Comparison of ENCODE assay signal across 24 cellular contexts in genomic region chr6:134816780-134817179, GRCh38.
A peak's percentile ranks its signal among the peaks of the same experiment; 100 is the strongest.
DNase-seq lines count a peak whose midpoint lies in the region; ATAC-seq and TF ChIP-seq lines count a peak whose summit lies in the region.
"Had no signal": no experiment of that assay in that cellular context is flagged by ENCODE, and none has a peak within 500 bp of the region (broad histone marks: within the 10 kb centered on the region; RNA-seq: fewer than 3 reads in every experiment).

No MANE protein-coding gene starts in this region.

- no peak overlapping the region for H3K9ac ChIP-seq in PC-3 (ENCODE audit: low read length)

- H3K27ac ChIP-seq in PC-3 (ENCODE audit: low read length): no peak overlapping the region
- no peak overlapping the region for H3K27ac ChIP-seq in CD8-positive, alpha-beta memory T cell (ENCODE audit: low read depth, low read length)
- H3K27ac ChIP-seq: tibial nerve, WERI-Rb-1 had no signal

- no peaks in the 10 kb centered on the region for H4K20me1 ChIP-seq in PC-3 (ENCODE audit: low read length)

- no TSS peak for BruUV-seq in PC-3 (replicated peaks; lab: Mats Ljungman, UMichigan)

- no peak overlapping the region for H3K4me3 Mint-ChIP-seq in CD8-positive, alpha-beta memory T cell
- H3K4me3 Mint-ChIP-seq: central memory CD8-positive, alpha-beta T cell; mesothelial cell of epicardium; nephron progenitor cell; stimulated activated naive CD8-positive, alpha-beta T cell treated with anti-CD3 and anti-CD28 coated beads, Interleukin-15, Interleukin-2, amounts not matched to agents 100 ng/mL and 50 ng/mL, for 24 hours; T-helper 17 cell had no signal

- no peak overlapping the region for H2AFZ ChIP-seq in PC-3 (ENCODE audit: low read length)

- peak; percentile 57 for DNase-seq in ELR (ENCODE audit: low read depth)
- DNase-seq in PC-3: peak; percentile 40
- peak; percentile 74 for DNase-seq in choroid plexus epithelial cell (ENCODE audit: low read depth)
- peak; percentile 74 for DNase-seq in renal cortical epithelial cell (ENCODE audit: low read depth)
- DNase-seq in CD8-positive, alpha-beta memory T cell: no peak
- DNase-seq in retina: no peak
- no peak for DNase-seq in AML-193 (lab: John Stamatoyannopoulos, UW)
- DNase-seq: activated CD4-positive, alpha-beta T cell treated with anti-CD3 and anti-CD28 coated beads, Interleukin-2, amount 50 U/mL, for 48 hours; activated gamma-delta T cell treated with Interleukin-2 at 50 U/mL for 16 hours; erythroblast; left colon; NCI-H1417; NCI-H2107; NCI-H524; nephron progenitor cell; stimulated activated CD4-positive, alpha-beta T cell treated with anti-CD3 and anti-CD28 coated beads, Interleukin-4, amount 100 ng/mL, for 1 hour; T-helper 17 cell; WERI-Rb-1 had no signal

- H3F3A ChIP-seq in PC-3 (ENCODE audit: low read length, unreplicated experiment): no peaks in the 10 kb centered on the region

- CTCF ChIA-PET in PC-3 (lab: Charles Lee): no interaction called here
- CTCF ChIA-PET in CD8-positive, alpha-beta memory T cell (lab: Charles Lee): no interaction called here

- H3K9me2 ChIP-seq in PC-3 (replicated peaks; ENCODE audit: low read length): no peaks in the 10 kb centered on the region

- H3K4me1 ChIP-seq in PC-3 (ENCODE audit: insufficient read depth, low read length): peaks cover 22% of the 10 kb centered on the region
- H3K4me1 ChIP-seq in CD8-positive, alpha-beta memory T cell (ENCODE audit: insufficient read depth, low read length): no peaks in the 10 kb centered on the region
- H3K4me1 ChIP-seq: tibial nerve had no signal

- ATAC-seq in PC-3: no peak
- ATAC-seq in HG02571 (IDR thresholded peaks at IDR 0.05; ENCODE audit: unreplicated experiment): no peak
- ATAC-seq: left colon, T-helper 17 cell had no signal

- H3K79me2 ChIP-seq in PC-3 (ENCODE audit: low read length): no peaks in the 10 kb centered on the region

- H3K36me3 Mint-ChIP-seq in CD8-positive, alpha-beta memory T cell: no peaks in the 10 kb centered on the region
- H3K36me3 Mint-ChIP-seq: mesothelial cell of epicardium had no signal

- POLR2A ChIA-PET in PC-3 (lab: Charles Lee; ENCODE audit: unreplicated experiment): interaction anchor here (0.5 to 0.6 kb wide), 2 partner anchors 74 to 643 kb away, joined by 3 read pairs; no protein-coding TSS in a partner anchor
- POLR2A ChIA-PET in CD8-positive, alpha-beta memory T cell (lab: Charles Lee): interaction anchor here (0.6 kb wide), 1 partner anchor 634 kb away, joined by 3 read pairs; no protein-coding TSS in a partner anchor

- H3K27me3 Mint-ChIP-seq in CD8-positive, alpha-beta memory T cell: peaks cover 0 to 5% of the 10 kb centered on the region in 2 donors
- H3K27me3 Mint-ChIP-seq: central memory CD8-positive, alpha-beta T cell; stimulated activated naive CD8-positive, alpha-beta T cell treated with anti-CD3 and anti-CD28 coated beads, Interleukin-15, Interleukin-2, amounts not matched to agents 100 ng/mL and 50 ng/mL, for 24 hours; T-helper 17 cell had no signal

- H3K4me3 ChIP-seq in PC-3 (ENCODE audit: low read length) (no peak overlapping the region), choroid plexus epithelial cell (ENCODE audit: low read depth, low read length) (no peak overlapping the region)
- no peak overlapping the region for H3K4me3 ChIP-seq in CD8-positive, alpha-beta memory T cell (ENCODE audit: low read length)
- H3K4me3 ChIP-seq: smooth muscle cell, tibial nerve had no signal

- H3K9me3 Mint-ChIP-seq in CD8-positive, alpha-beta memory T cell: no peaks in the 10 kb centered on the region
- H3K9me3 Mint-ChIP-seq: central memory CD8-positive, alpha-beta T cell; mesothelial cell of epicardium; nephron progenitor cell; stimulated activated naive CD8-positive, alpha-beta T cell treated with anti-CD3 and anti-CD28 coated beads, Interleukin-15, Interleukin-2, amounts not matched to agents 100 ng/mL and 50 ng/mL, for 24 hours had no signal

- intact Hi-C loops in PC-3 (cut with micrococcal nuclease): no loop called here

- no peak overlapping the region for H3K4me2 ChIP-seq in PC-3 (ENCODE audit: low read length)
- H3K4me2 ChIP-seq: smooth muscle cell had no signal

- no peaks in the 10 kb centered on the region for H3K4me1 Mint-ChIP-seq in CD8-positive, alpha-beta memory T cell
- H3K4me1 Mint-ChIP-seq: central memory CD8-positive, alpha-beta T cell; T-helper 17 cell had no signal

- H3K27ac Mint-ChIP-seq in CD8-positive, alpha-beta memory T cell: no peak overlapping the region
- H3K27ac Mint-ChIP-seq: mesothelial cell of epicardium; nephron progenitor cell; stimulated activated naive CD8-positive, alpha-beta T cell treated with anti-CD3 and anti-CD28 coated beads, Interleukin-15, Interleukin-2, amounts not matched to agents 100 ng/mL and 50 ng/mL, for 24 hours; T-helper 17 cell had no signal

- TF ChIP-seq CTCF in PC-3 (conservative IDR thresholded peaks at IDR 0.05; ENCODE audit: low read depth, low read length) (no peak), choroid plexus epithelial cell (conservative IDR thresholded peaks at IDR 0.05; ENCODE audit: low read depth, low read length) (no peak)

- H3K27me3 ChIP-seq in PC-3 (ENCODE audit: low read length): no peaks in the 10 kb centered on the region
- no peaks in the 10 kb centered on the region for H3K27me3 ChIP-seq in CD8-positive, alpha-beta memory T cell (ENCODE audit: insufficient read depth, low read length, poor library complexity, severe bottlenecking)
- H3K27me3 ChIP-seq: tibial nerve had no signal

- no peaks in the 10 kb centered on the region for H3K9me3 ChIP-seq in PC-3 (ENCODE audit: low read length)
- H3K9me3 ChIP-seq in CD8-positive, alpha-beta memory T cell (ENCODE audit: low read length): no peaks in the 10 kb centered on the region
- H3K9me3 ChIP-seq: tibial nerve had no signal

- no peaks in the 10 kb centered on the region for H3K36me3 ChIP-seq in PC-3 (ENCODE audit: low read depth, low read length)
- H3K36me3 ChIP-seq in CD8-positive, alpha-beta memory T cell (ENCODE audit: insufficient read depth, low read length): no peaks in the 10 kb centered on the region
- H3K36me3 ChIP-seq: tibial nerve, WERI-Rb-1 had no signal

Comparison
In these comparisons a context has a peak if more than half of its experiments do, and no peak if none do; other contexts are left out.
1. DNase-seq: peak in ELR (single experiment), PC-3 (single experiment), choroid plexus epithelial cell (single experiment) and renal cortical epithelial cell (single experiment); none in CD8-positive, alpha-beta memory T cell (0 of 5), retina (single experiment) and AML-193 (0 of 2).